1 cellular context compared by ENCODE assay signal in the genomic region with DNA sequence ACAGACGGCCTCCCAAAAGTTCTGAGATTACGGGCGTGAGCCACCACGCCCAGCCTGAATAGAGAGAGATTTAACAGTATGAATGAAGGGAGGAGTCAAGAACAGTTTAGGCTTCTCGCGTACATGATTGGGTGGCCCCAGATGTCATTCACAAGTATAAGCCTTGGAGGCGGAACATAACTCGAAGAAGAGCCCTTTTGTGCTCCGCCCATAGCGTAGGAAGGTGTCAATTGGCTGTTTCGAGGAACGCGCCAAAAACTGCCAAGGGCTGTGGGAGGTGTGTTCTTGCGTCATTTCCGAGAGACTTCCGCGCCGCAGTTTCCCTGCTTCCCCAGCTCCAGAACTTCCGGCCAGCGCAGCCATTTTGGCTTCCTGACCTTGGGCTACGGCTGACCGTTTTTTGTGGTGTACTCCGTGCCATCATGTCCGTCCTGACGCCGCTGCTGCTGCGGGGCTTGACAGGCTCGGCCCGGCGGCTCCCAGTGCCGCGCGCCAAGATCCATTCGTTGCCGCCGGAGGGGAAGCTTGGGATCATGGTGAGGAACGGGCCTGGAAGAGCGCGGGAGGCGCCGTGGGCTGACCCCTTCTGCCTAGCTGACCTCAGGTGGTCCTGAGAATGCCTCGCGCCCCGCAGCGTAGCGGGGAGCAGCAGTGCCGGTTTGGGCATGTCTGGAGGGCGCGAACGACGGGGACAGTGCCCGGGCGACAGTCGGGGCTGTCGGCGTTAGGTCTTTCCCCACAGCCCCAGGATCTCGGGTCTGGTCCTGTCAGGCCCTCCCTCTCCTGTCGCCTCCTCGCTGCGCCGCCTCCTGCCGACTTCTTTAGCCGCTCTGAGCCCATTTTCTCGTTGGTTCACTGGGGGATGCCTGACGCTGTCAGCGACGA.
TF ChIP-seq lines count a peak whose summit lies in the region.

A gene with protein sequence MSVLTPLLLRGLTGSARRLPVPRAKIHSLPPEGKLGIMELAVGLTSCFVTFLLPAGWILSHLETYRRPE (plus strand): TSS at position 362 of the 885 bp plus-strand sequence. CDS start 61 bp downstream, at position 423.

TF ChIP-seq in HepG2, 621 proteins besides CTCF, POLR2A, EP300 and RAD21 (continued from another document and continues in another):
- peak; percentile 58; the same call in 1 of the 2 replicates for TF ChIP-seq AHDC1 (CRISPR knock-in tag; IDR thresholded peaks at IDR 0.05; ENCODE audit: borderline replicate concordance)
- peak; percentile 49 to 50; a peak in 2 of 4 replicates for TF ChIP-seq NR2F1 (CRISPR knock-in tag; IDR thresholded peaks at IDR 0.05)
- TF ChIP-seq, protein P1, sequence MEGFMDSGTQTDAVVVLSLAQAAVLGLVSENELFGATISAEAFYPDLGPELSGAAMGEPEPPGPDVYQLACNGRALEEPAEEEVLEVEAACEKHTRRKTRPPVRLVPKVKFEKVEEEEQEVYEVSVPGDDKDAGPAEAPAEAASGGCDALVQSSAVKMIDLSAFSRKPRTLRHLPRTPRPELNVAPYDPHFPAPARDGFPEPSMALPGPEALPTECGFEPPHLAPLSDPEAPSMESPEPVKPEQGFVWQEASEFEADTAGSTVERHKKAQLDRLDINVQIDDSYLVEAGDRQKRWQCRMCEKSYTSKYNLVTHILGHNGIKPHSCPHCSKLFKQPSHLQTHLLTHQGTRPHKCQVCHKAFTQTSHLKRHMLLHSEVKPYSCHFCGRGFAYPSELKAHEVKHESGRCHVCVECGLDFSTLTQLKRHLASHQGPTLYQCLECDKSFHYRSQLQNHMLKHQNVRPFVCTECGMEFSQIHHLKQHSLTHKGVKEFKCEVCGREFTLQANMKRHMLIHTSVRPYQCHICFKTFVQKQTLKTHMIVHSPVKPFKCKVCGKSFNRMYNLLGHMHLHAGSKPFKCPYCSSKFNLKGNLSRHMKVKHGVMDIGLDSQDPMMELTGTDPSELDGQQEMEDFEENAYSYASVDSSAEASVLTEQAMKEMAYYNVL (CRISPR knock-in tag; IDR thresholded peaks at IDR 0.05; ENCODE audit: borderline replicate concordance) = no peak; the same call in 1 of the 2 replicates
- TF ChIP-seq U2AF1 (optimal IDR thresholded peaks at IDR 0.05; ENCODE audit: low read depth, low read length) = no peak
- 0 out of 2 replicates have a peak, but pooled peaks have one; percentile 44 for TF ChIP-seq ZNF589 (CRISPR knock-in tag; conservative IDR thresholded peaks at IDR 0.05)
- no peak; the same call in 1 of the 2 replicates for TF ChIP-seq ZNF224 (CRISPR knock-in tag; IDR thresholded peaks at IDR 0.05)
- TF ChIP-seq MIXL1 (CRISPR knock-in tag; IDR thresholded peaks at IDR 0.05) = no peak
- TF ChIP-seq ELF4 (CRISPR knock-in tag; IDR thresholded peaks at IDR 0.05; ENCODE audit: borderline replicate concordance) = no peak; the same call in 1 of the 2 replicates
- peak; percentile 86 for TF ChIP-seq ELF3 (CRISPR knock-in tag; IDR thresholded peaks at IDR 0.05)
- no peak for TF ChIP-seq TAF15 (IDR thresholded peaks at IDR 0.05; ENCODE audit: low read depth, low read length, poor library complexity, severe bottlenecking)
- no peak for TF ChIP-seq PAX8 (CRISPR knock-in tag; IDR thresholded peaks at IDR 0.05; ENCODE audit: borderline replicate concordance)
- no peak for TF ChIP-seq HMG20B (CRISPR knock-in tag; conservative IDR thresholded peaks at IDR 0.05)
- TF ChIP-seq, protein P2, sequence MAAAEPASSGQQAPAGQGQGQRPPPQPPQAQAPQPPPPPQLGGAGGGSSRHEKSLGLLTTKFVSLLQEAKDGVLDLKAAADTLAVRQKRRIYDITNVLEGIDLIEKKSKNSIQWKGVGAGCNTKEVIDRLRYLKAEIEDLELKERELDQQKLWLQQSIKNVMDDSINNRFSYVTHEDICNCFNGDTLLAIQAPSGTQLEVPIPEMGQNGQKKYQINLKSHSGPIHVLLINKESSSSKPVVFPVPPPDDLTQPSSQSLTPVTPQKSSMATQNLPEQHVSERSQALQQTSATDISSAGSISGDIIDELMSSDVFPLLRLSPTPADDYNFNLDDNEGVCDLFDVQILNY (CRISPR knock-in tag; conservative IDR thresholded peaks at IDR 0.05) = peak; percentile 89
- TF ChIP-seq ZNF563 (CRISPR knock-in tag; IDR thresholded peaks at IDR 0.05) = peak; percentile 84
- peak; percentile 63; the same call in 1 of the 2 replicates for TF ChIP-seq EED (CRISPR knock-in tag; IDR thresholded peaks at IDR 0.05)
- no peak for TF ChIP-seq ONECUT2 (CRISPR knock-in tag; IDR thresholded peaks at IDR 0.05)
- no peak for TF ChIP-seq HNF1A (IDR thresholded peaks at IDR 0.05; ENCODE audit: low read depth)
- TF ChIP-seq HNF1A (CRISPR knock-in tag; IDR thresholded peaks at IDR 0.05; ENCODE audit: borderline replicate concordance) = peak; percentile 27; the same call in 1 of the 2 replicates
- TF ChIP-seq DPF2 (CRISPR knock-in tag; IDR thresholded peaks at IDR 0.05; ENCODE audit: borderline replicate concordance, low read depth) = no peak
- TF ChIP-seq ZNF569 (CRISPR knock-in tag; IDR thresholded peaks at IDR 0.05; ENCODE audit: borderline replicate concordance) = no peak
- TF ChIP-seq KAT7 (CRISPR knock-in tag; IDR thresholded peaks at IDR 0.05; ENCODE audit: borderline replicate concordance) = peak; percentile 79; the same call in 1 of the 2 replicates
- TF ChIP-seq CCAR2 (optimal IDR thresholded peaks at IDR 0.05; ENCODE audit: low read depth, low read length) = no peak
- TF ChIP-seq ZFP1 (CRISPR knock-in tag; IDR thresholded peaks at IDR 0.05) = no peak
- no peak for TF ChIP-seq MIER2 (CRISPR knock-in tag; IDR thresholded peaks at IDR 0.05)
- TF ChIP-seq ZMAT5 (CRISPR knock-in tag; IDR thresholded peaks at IDR 0.05; ENCODE audit: borderline replicate concordance, low read depth) = no peak
- no peak for TF ChIP-seq ZFP36 (IDR thresholded peaks at IDR 0.05; ENCODE audit: borderline replicate concordance, low read depth, low read length, partially characterized antibody)
- TF ChIP-seq ZNF691 (CRISPR knock-in tag; IDR thresholded peaks at IDR 0.05; ENCODE audit: borderline replicate concordance, low read depth) = no peak
- TF ChIP-seq ZNF234 (CRISPR knock-in tag; conservative IDR thresholded peaks at IDR 0.05) = no peak
- peak; percentile 47; the same call in 1 of the 2 replicates for TF ChIP-seq NFAT5 (CRISPR knock-in tag; IDR thresholded peaks at IDR 0.05)
- TF ChIP-seq ZNF746 (CRISPR knock-in tag; IDR thresholded peaks at IDR 0.05) = peak; percentile 40; the same call in 1 of the 2 replicates
- peak; percentile 65; the same call in 1 of the 2 replicates for TF ChIP-seq MYPOP (CRISPR knock-in tag; IDR thresholded peaks at IDR 0.05)
